ENCODE assay signal across 17 cellular contexts in the genomic region with DNA sequence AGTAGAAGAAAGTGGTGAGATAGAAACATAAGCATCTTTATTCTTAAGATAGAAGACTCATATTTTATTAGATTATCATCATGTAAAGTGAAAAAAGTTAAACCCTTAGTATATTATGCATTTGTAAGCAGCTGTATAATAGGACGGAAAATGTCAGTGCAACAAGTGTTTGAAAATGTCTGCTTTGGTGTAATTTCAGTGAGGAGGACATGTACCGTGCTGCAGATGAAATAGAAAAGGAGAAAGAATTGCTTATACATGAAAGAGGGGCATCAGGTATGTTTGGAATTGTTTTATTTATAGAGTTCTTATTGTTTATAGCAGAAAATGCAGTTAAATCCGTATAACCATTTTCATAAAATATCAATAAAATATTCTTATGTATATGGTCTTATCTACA.
"Had no signal": no experiment of that assay in that cellular context is flagged by ENCODE, and none has a peak within 500 bp of the region (broad histone marks: within the 10 kb centered on the region; RNA-seq: fewer than 3 reads in every experiment).

No MANE protein-coding gene starts in this region.

- H3K27me3 ChIP-seq: tibial nerve had no signal

- H3K27ac ChIP-seq: tibial nerve had no signal

- H3K4me3 ChIP-seq: left ventricle myocardium inferior, skin epidermis, tibial nerve had no signal

- DNase-seq: activated CD4-positive, CD25-positive, alpha-beta regulatory T cell treated with anti-CD3 and anti-CD28 coated beads, Interleukin-2, amount 50 U/mL, for 72 hours; activated CD8-positive, alpha-beta memory T cell treated with anti-CD3 and anti-CD28 coated beads for 24 hours; aorta; cerebellar nuclear complex; effector CD8-positive, alpha-beta T cell; glutamatergic neuron; left ventricle myocardium inferior; right cardiac atrium; stimulated activated CD4-positive, alpha-beta T cell treated with anti-CD3 and anti-CD28 coated beads, Interleukin-15, amount 100 ng/mL, for 24 hours; stimulated activated CD4-positive, alpha-beta T cell treated with anti-CD3 and anti-CD28 coated beads, Interleukin-4, amount 100 ng/mL, for 1 hour; stimulated activated naive CD4-positive, alpha-beta T cell treated with Interleukin-2 at 50 U/mL for 16 hours; substantia nigra had no signal

- H3K9me3 ChIP-seq: left ventricle myocardium inferior, tibial nerve had no signal

- ATAC-seq: right cardiac atrium had no signal

- H3K27ac Mint-ChIP-seq: memory B cell, nephron had no signal

- H3K36me3 ChIP-seq: left ventricle myocardium inferior had no signal

- H3K9me3 Mint-ChIP-seq: memory B cell, nephron had no signal

- H3K27me3 Mint-ChIP-seq: memory B cell, progenitor cell of endocrine pancreas had no signal

- H3K4me3 Mint-ChIP-seq: memory B cell, nephron had no signal
